ENCODE assay signal across 16 cellular contexts in the genomic region with DNA sequence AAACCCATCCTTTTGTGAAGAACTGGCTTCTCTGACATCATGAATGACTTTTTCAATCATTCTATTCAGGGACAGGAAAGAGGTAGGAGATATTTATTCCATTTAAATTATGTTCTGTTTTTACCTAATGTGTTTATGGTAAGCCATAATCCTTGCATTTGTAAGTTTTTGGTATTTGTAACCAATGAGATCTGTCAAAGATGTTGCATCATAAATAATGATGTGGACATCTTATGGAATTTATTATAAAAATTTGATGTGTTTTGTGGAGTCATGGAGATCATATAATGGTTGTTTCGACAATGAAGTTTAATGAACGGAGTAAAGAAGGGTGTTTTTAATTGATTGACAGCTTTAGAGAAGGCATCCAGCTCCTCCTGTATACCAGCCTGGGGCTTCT.
"Had no signal": no experiment of that assay in that cellular context is flagged by ENCODE, and none has a peak within 500 bp of the region (broad histone marks: within the 10 kb centered on the region; RNA-seq: fewer than 3 reads in every experiment).

No MANE protein-coding gene starts in this region.

- DNase-seq: activated CD4-positive, alpha-beta T cell treated with anti-CD3 and anti-CD28 coated beads for 1 hour; activated CD4-positive, alpha-beta T cell treated with anti-CD3 and anti-CD28 coated beads, Interleukin-2, amount 50 U/mL, for 4 hours; activated naive CD4-positive, alpha-beta T cell treated with Interleukin-2 at 50 U/mL for 16 hours; activated T-cell treated with anti-CD3 and anti-CD28 coated beads for 4 hours; aorta; effector memory CD8-positive, alpha-beta T cell; hypothalamus; kidney; left lung; small intestine; T-helper 1 cell; T1000; trophoblast cell had no signal

- H3K36me3 ChIP-seq: left lung, right atrium auricular region, suprapubic skin had no signal

- FAIRE-seq: kidney, small intestine had no signal

- H3K27me3 ChIP-seq: left lung, right atrium auricular region, suprapubic skin had no signal

- H3K4me3 ChIP-seq: left lung, right atrium auricular region, suprapubic skin had no signal

- H3K9me3 ChIP-seq: right atrium auricular region, suprapubic skin had no signal

- ATAC-seq: effector memory CD8-positive, alpha-beta T cell; natural killer cell treated with Interleukin-12 subunit alpha and Interleukin-12 subunit beta and Interleukin-15 and Interleukin-18, amount 100 ng/mL, for 72 hours had no signal

- H3K27ac ChIP-seq: right atrium auricular region had no signal
